Comparison of ENCODE assay signal across 11 cellular contexts in genomic region chr6:84568971-84569370, GRCh38.
DNase-seq lines count a peak whose midpoint lies in the region; ATAC-seq and TF ChIP-seq lines count a peak whose summit lies in the region.
"Had no signal": no experiment of that assay in that cellular context is flagged by ENCODE, and none has a peak within 500 bp of the region (broad histone marks: within the 10 kb centered on the region; RNA-seq: fewer than 3 reads in every experiment).

No MANE protein-coding gene starts in this region.

- TF ChIP-seq CTCF in Calu3 (IDR thresholded peaks at IDR 0.05; ENCODE audit: unreplicated experiment) (peak; percentile 15), WTC11 (IDR thresholded peaks at IDR 0.05) (no peak), upper lobe of right lung (IDR thresholded peaks at IDR 0.05) (no peak)

- H3K27me3 Mint-ChIP-seq in Calu3 (ENCODE audit: unreplicated experiment): no peaks in the 10 kb centered on the region
- H3K27me3 Mint-ChIP-seq in WTC11 (ENCODE audit: low read depth): no peaks in the 10 kb centered on the region; the same call in 1 of the 2 replicates
- H3K27me3 Mint-ChIP-seq: stimulated activated naive B cell treated with anti-CD40 and anti-IgM and Interleukin-4, amounts not matched to agents 10 μg/mL and 1 μg/mL and 100 μg/mL, for 72 hours had no signal

- CTCF ChIA-PET in Calu3 (lab: Charles Lee): interaction anchor here (0.5 to 2.1 kb wide), 4 partner anchors 124 to 205 kb away, joined by 6 to 23 read pairs (median 6); no protein-coding TSS in a partner anchor
- CTCF ChIA-PET in WTC11 (lab: Charles Lee): interaction anchor here (0.7 to 2.7 kb wide), 4 partner anchors 23 to 193 kb away, joined by 3 to 21 read pairs (median 4); no protein-coding TSS in a partner anchor

- peak; percentile 83 for ATAC-seq in WTC11
- ATAC-seq in HG02970 (IDR thresholded peaks at IDR 0.05; ENCODE audit: low FRiP score, unreplicated experiment): no peak
- no peak for ATAC-seq in HG03196 (IDR thresholded peaks at IDR 0.05; ENCODE audit: unreplicated experiment)
- ATAC-seq in upper lobe of right lung: no peak
- ATAC-seq: Panc1; stimulated activated naive B cell treated with anti-CD40 and anti-IgM and Interleukin-4, amounts not matched to agents 10 μg/mL and 1 μg/mL and 100 μg/mL, for 72 hours had no signal

- no peaks in the 10 kb centered on the region for H3K9me3 ChIP-seq in upper lobe of right lung

- intact Hi-C loops in Calu3 (cut with micrococcal nuclease; ENCODE audit: unreplicated experiment) (loop anchor here (1.0 to 5.0 kb wide), 5 partner anchors 141 to 753 kb away; no protein-coding TSS in a partner anchor), upper lobe of right lung (cut with DNase I) (no loop called here)

- H3K4me1 ChIP-seq in upper lobe of right lung: no peaks in the 10 kb centered on the region

- H3K36me3 Mint-ChIP-seq in Calu3 (ENCODE audit: insufficient read depth, unreplicated experiment) (no peaks in the 10 kb centered on the region), WTC11 (no peaks in the 10 kb centered on the region)
- H3K36me3 Mint-ChIP-seq: stimulated activated naive B cell treated with anti-CD40 and anti-IgM and Interleukin-4, amounts not matched to agents 10 μg/mL and 1 μg/mL and 100 μg/mL, for 72 hours had no signal

- BruUV-seq in Calu3 (replicated peaks; lab: Mats Ljungman, UMichigan): no TSS peak

- no peaks in the 10 kb centered on the region for H3K4me1 Mint-ChIP-seq in Calu3 (ENCODE audit: low read depth, unreplicated experiment)
- no peaks in the 10 kb centered on the region for H3K4me1 Mint-ChIP-seq in WTC11
- H3K4me1 Mint-ChIP-seq: stimulated activated naive B cell treated with anti-CD40 and anti-IgM and Interleukin-4, amounts not matched to agents 10 μg/mL and 1 μg/mL and 100 μg/mL, for 72 hours had no signal

- H3K27me3 ChIP-seq in upper lobe of right lung: no peaks in the 10 kb centered on the region

- H3K27ac Mint-ChIP-seq in Calu3 (ENCODE audit: unreplicated experiment) (no peak overlapping the region), WTC11 (no peak overlapping the region)
- H3K27ac Mint-ChIP-seq: stimulated activated naive B cell treated with anti-CD40 and anti-IgM and Interleukin-4, amounts not matched to agents 10 μg/mL and 1 μg/mL and 100 μg/mL, for 72 hours had no signal

- H3K9me3 Mint-ChIP-seq in Calu3 (ENCODE audit: low read depth, unreplicated experiment) (no peaks in the 10 kb centered on the region), WTC11 (no peaks in the 10 kb centered on the region)

- H3K4me3 Mint-ChIP-seq in Calu3 (ENCODE audit: low read depth, unreplicated experiment) (no peak overlapping the region), WTC11 (no peak overlapping the region)
- H3K4me3 Mint-ChIP-seq: stimulated activated naive B cell treated with anti-CD40 and anti-IgM and Interleukin-4, amounts not matched to agents 10 μg/mL and 1 μg/mL and 100 μg/mL, for 72 hours had no signal

- no peaks in the 10 kb centered on the region for H3K36me3 ChIP-seq in upper lobe of right lung

- DNase-seq in Calu3 (peak; percentile 12), HT1080 (ENCODE audit: low read depth) (peak; percentile 42), WTC11 (ENCODE audit: low spot score) (no peak), kidney tubule cell (ENCODE audit: low spot score) (peak; percentile 7), upper lobe of right lung (no peak), HuH-7.5 (ENCODE audit: low spot score) (no peak)
- DNase-seq: stimulated activated naive B cell treated with anti-CD40 and anti-IgM and Interleukin-4, amounts not matched to agents 10 μg/mL and 1 μg/mL and 100 μg/mL, for 72 hours had no signal

- POLR2A ChIA-PET in WTC11 (lab: Charles Lee): no interaction called here

- H3K27ac ChIP-seq in upper lobe of right lung: no peak overlapping the region
- H3K27ac ChIP-seq: skin epidermis had no signal

- H3K4me3 ChIP-seq in upper lobe of right lung: no peak overlapping the region
- H3K4me3 ChIP-seq: skin epidermis had no signal

TF ChIP-seq in WTC11, 78 proteins besides CTCF, POLR2A, EP300 and RAD21 (continues in another document):
- TF ChIP-seq, protein P1, sequence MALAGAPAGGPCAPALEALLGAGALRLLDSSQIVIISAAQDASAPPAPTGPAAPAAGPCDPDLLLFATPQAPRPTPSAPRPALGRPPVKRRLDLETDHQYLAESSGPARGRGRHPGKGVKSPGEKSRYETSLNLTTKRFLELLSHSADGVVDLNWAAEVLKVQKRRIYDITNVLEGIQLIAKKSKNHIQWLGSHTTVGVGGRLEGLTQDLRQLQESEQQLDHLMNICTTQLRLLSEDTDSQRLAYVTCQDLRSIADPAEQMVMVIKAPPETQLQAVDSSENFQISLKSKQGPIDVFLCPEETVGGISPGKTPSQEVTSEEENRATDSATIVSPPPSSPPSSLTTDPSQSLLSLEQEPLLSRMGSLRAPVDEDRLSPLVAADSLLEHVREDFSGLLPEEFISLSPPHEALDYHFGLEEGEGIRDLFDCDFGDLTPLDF (CRISPR knock-in tag; IDR thresholded peaks at IDR 0.05): no peak
- TF ChIP-seq HMGA2 (CRISPR knock-in tag; IDR thresholded peaks at IDR 0.05) (no peak), MXD4 (CRISPR knock-in tag; IDR thresholded peaks at IDR 0.05; ENCODE audit: borderline replicate concordance) (no peak), ESRRA (CRISPR knock-in tag; IDR thresholded peaks at IDR 0.05; ENCODE audit: borderline replicate concordance) (no peak), NR2C2 (CRISPR knock-in tag; IDR thresholded peaks at IDR 0.05) (no peak), ZNF263 (CRISPR knock-in tag; IDR thresholded peaks at IDR 0.05; ENCODE audit: low read depth) (no peak), MAX (CRISPR knock-in tag; IDR thresholded peaks at IDR 0.05) (no peak), ELF4 (CRISPR knock-in tag; IDR thresholded peaks at IDR 0.05; ENCODE audit: low read depth) (no peak), ZNF423 (CRISPR knock-in tag; IDR thresholded peaks at IDR 0.05) (no peak), NFE2L1 (CRISPR knock-in tag; IDR thresholded peaks at IDR 0.05) (no peak)
- TF ChIP-seq, protein P2, sequence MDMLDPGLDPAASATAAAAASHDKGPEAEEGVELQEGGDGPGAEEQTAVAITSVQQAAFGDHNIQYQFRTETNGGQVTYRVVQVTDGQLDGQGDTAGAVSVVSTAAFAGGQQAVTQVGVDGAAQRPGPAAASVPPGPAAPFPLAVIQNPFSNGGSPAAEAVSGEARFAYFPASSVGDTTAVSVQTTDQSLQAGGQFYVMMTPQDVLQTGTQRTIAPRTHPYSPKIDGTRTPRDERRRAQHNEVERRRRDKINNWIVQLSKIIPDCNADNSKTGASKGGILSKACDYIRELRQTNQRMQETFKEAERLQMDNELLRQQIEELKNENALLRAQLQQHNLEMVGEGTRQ (CRISPR knock-in tag; IDR thresholded peaks at IDR 0.05): no peak
- TF ChIP-seq, protein P3, sequence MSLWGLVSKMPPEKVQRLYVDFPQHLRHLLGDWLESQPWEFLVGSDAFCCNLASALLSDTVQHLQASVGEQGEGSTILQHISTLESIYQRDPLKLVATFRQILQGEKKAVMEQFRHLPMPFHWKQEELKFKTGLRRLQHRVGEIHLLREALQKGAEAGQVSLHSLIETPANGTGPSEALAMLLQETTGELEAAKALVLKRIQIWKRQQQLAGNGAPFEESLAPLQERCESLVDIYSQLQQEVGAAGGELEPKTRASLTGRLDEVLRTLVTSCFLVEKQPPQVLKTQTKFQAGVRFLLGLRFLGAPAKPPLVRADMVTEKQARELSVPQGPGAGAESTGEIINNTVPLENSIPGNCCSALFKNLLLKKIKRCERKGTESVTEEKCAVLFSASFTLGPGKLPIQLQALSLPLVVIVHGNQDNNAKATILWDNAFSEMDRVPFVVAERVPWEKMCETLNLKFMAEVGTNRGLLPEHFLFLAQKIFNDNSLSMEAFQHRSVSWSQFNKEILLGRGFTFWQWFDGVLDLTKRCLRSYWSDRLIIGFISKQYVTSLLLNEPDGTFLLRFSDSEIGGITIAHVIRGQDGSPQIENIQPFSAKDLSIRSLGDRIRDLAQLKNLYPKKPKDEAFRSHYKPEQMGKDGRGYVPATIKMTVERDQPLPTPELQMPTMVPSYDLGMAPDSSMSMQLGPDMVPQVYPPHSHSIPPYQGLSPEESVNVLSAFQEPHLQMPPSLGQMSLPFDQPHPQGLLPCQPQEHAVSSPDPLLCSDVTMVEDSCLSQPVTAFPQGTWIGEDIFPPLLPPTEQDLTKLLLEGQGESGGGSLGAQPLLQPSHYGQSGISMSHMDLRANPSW (CRISPR knock-in tag; conservative IDR thresholded peaks at IDR 0.05; ENCODE audit: low read depth): no peak
- TF ChIP-seq, protein P4, sequence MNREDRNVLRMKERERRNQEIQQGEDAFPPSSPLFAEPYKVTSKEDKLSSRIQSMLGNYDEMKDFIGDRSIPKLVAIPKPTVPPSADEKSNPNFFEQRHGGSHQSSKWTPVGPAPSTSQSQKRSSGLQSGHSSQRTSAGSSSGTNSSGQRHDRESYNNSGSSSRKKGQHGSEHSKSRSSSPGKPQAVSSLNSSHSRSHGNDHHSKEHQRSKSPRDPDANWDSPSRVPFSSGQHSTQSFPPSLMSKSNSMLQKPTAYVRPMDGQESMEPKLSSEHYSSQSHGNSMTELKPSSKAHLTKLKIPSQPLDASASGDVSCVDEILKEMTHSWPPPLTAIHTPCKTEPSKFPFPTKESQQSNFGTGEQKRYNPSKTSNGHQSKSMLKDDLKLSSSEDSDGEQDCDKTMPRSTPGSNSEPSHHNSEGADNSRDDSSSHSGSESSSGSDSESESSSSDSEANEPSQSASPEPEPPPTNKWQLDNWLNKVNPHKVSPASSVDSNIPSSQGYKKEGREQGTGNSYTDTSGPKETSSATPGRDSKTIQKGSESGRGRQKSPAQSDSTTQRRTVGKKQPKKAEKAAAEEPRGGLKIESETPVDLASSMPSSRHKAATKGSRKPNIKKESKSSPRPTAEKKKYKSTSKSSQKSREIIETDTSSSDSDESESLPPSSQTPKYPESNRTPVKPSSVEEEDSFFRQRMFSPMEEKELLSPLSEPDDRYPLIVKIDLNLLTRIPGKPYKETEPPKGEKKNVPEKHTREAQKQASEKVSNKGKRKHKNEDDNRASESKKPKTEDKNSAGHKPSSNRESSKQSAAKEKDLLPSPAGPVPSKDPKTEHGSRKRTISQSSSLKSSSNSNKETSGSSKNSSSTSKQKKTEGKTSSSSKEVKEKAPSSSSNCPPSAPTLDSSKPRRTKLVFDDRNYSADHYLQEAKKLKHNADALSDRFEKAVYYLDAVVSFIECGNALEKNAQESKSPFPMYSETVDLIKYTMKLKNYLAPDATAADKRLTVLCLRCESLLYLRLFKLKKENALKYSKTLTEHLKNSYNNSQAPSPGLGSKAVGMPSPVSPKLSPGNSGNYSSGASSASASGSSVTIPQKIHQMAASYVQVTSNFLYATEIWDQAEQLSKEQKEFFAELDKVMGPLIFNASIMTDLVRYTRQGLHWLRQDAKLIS (CRISPR knock-in tag; IDR thresholded peaks at IDR 0.05; ENCODE audit: borderline replicate concordance): no peak

Comparison
In these comparisons a context has a peak if more than half of its experiments do, and no peak if none do; other contexts are left out.
1. DNase-seq: peak in Calu3 (single experiment), HT1080 (single experiment) and kidney tubule cell (single experiment); none in WTC11 (single experiment), upper lobe of right lung (single experiment) and HuH-7.5 (single experiment).